In the genomic region with DNA sequence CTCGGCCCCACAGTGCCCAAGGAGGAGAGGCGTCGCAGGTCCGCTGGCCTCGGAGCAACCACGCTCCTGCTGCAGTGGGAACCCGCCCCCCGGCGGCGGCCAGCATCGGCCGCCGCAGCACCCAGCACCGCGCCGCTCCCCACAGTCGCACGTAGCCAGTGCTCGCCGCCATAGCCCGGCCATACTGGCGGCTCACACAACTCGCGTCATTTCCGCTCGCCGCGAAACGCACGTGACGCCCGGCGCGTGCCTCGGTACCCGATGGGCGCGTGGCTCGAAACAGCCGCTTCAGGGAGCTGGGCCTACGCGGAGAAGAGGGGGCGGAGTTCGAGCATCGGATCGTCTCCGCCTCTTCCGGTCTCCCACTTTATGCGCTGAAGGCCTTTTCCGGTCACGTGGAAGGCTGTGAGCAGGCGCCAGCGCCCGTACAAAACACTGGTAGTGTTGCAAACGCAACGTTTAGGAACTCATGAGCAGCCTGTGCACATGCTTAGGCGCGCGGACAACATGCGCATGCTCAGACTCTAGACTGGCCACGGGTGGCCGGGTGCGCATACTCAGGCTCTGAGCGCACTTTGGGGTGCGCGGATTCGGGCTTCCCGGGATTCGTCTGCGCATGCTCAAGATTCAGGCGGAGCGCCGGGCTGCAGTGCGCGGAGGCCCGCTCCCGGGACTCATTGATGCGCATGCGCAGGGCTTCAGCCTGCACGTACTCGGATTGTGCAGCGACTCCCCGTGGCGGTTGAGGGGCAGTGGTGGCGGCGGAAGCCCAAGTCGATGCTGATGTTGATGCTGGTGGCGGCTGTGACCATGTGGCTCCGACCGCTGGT, we compare ENCODE assay signal across 8 cellular contexts. TPM values are rescaled to one million over a fixed set of nuclear protein-coding genes. Genes with fewer than 3 reads are reported as not detected.
DNase-seq lines count a peak whose midpoint lies in the region; ATAC-seq and TF ChIP-seq lines count a peak whose summit lies in the region.

A gene with protein sequence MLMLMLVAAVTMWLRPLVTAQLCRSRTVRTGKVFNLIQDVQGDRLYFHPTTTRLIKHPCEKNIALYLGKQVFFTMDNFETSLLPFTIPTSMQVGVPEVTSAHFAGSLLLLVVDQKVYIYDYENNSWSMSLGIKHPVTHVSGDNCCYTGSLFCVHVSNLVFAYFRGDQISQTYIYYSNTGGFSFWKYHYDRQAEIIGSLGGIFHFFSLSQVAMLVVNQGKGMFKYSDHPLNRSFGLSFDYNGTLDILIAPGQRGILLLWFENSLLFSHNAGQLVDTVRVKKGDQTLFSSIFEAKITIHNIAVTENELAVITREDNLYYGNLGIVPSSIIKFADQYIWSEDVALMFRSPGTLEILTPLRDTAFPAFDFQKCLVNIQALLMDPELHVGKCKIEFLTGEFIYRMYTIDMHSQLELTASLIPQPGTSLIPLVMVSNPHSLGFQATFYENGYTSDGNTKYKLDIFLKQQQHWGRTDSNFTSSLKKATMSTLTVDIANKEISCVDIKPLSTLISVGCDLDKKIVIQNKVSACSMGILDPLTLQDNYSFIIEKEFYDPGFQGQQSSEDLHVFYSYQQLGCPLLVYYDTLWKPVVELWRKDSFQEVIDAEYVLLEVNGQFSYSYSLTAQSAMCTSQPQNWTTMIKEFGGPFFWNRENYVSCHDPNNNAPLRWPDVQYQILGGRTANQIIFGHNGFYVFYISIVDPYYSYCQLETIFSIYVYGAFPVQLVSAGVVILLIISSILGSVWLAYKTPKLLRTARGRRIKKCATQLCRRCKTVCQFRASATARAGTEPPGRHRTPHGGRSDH (plus strand): TSS at position 677 of the 830 bp plus-strand sequence. CDS start 101 bp downstream, at position 778.
A gene with protein sequence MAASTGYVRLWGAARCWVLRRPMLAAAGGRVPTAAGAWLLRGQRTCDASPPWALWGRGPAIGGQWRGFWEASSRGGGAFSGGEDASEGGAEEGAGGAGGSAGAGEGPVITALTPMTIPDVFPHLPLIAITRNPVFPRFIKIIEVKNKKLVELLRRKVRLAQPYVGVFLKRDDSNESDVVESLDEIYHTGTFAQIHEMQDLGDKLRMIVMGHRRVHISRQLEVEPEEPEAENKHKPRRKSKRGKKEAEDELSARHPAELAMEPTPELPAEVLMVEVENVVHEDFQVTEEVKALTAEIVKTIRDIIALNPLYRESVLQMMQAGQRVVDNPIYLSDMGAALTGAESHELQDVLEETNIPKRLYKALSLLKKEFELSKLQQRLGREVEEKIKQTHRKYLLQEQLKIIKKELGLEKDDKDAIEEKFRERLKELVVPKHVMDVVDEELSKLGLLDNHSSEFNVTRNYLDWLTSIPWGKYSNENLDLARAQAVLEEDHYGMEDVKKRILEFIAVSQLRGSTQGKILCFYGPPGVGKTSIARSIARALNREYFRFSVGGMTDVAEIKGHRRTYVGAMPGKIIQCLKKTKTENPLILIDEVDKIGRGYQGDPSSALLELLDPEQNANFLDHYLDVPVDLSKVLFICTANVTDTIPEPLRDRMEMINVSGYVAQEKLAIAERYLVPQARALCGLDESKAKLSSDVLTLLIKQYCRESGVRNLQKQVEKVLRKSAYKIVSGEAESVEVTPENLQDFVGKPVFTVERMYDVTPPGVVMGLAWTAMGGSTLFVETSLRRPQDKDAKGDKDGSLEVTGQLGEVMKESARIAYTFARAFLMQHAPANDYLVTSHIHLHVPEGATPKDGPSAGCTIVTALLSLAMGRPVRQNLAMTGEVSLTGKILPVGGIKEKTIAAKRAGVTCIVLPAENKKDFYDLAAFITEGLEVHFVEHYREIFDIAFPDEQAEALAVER (minus strand): TSS at position 186 of the 830 bp plus-strand sequence. CDS start 14 bp downstream, at position 172.

- peak; percentile 87 for ATAC-seq in GM18907 (IDR thresholded peaks at IDR 0.05; ENCODE audit: unreplicated experiment)
- ATAC-seq in HG03159 (IDR thresholded peaks at IDR 0.05; ENCODE audit: unreplicated experiment) = peak; percentile 81
- peak; percentile 91 for ATAC-seq in WTC11

- CTCF ChIA-PET in WTC11 (lab: Charles Lee) = interaction anchor here (0.8 to 3.4 kb wide), 16 partner anchors 8 to 184 kb away, joined by 3 to 27 read pairs (median 3); a partner anchor contains a TSS

- DNase-seq in AG09309 (ENCODE audit: low read depth) (peak; percentile 92), NCI-H2227 (lab: John Stamatoyannopoulos, UW; ENCODE audit: unreplicated experiment) (peak; percentile 98), WTC11 (ENCODE audit: low spot score) (peak; percentile 98), caudate nucleus (lab: John Stamatoyannopoulos, UW) (peak; percentile 73 to 100 (median 97)), immature natural killer cell (peak; percentile 98 to 99 (median 99)), smooth muscle cell of the brain vasculature (ENCODE audit: low read depth, low spot score) (peak; percentile 98)

- peaks cover 14% of the 10 kb centered on the region for H3K36me3 Mint-ChIP-seq in WTC11
- H3K36me3 Mint-ChIP-seq in immature natural killer cell = no peaks in the 10 kb centered on the region

- H3K4me3 ChIP-seq in AG09309 (ENCODE audit: control insufficient read depth, low read depth, low read length) = peak within 1 kb of the TSS; percentile 63

- TF ChIP-seq CTCF in AG09309 (IDR thresholded peaks at IDR 0.05; ENCODE audit: control insufficient read depth, insufficient read depth, low read depth, low read length, missing control alignments) = peak; percentile 94
- TF ChIP-seq CTCF in WTC11 (IDR thresholded peaks at IDR 0.05) = peak; percentile 35; the same call in 1 of the 2 replicates

- H3K4me1 Mint-ChIP-seq in WTC11 (peaks cover 16% of the 10 kb centered on the region), immature natural killer cell (peaks cover 27 to 29% of the 10 kb centered on the region in 2 donors)

- no peaks in the 10 kb centered on the region for H3K9me3 Mint-ChIP-seq in WTC11
- H3K9me3 Mint-ChIP-seq in immature natural killer cell = no peaks in the 10 kb centered on the region

- peak within 1 kb of the TSS; percentile 98 for H3K27ac Mint-ChIP-seq in WTC11
- H3K27ac Mint-ChIP-seq in immature natural killer cell = peak within 1 kb of the TSS; percentile 86 to 95 (median 92)

- H3K27me3 Mint-ChIP-seq in WTC11 (ENCODE audit: low read depth) (peaks cover 5% of the 10 kb centered on the region), immature natural killer cell (ENCODE audit: low read depth in 3 of 3) (peaks cover 10 to 13% (median 12%) of the 10 kb centered on the region in 3 donors)

- peak within 1 kb of the TSS; percentile 99 for H3K27ac ChIP-seq in caudate nucleus (ENCODE audit: low read depth, low read length)

- H3K4me3 Mint-ChIP-seq in WTC11 = peak within 1 kb of the TSS; percentile 97
- H3K4me3 Mint-ChIP-seq in immature natural killer cell = peak within 1 kb of the TSS; percentile 86 to 93 (median 91)

- POLR2A ChIA-PET in WTC11 (lab: Charles Lee) = interaction anchor here (0.6 to 1.8 kb wide), 8 partner anchors 14 to 236 kb away, joined by 3 to 14 read pairs (median 4); a partner anchor contains a TSS

TF ChIP-seq in WTC11, 78 proteins besides CTCF, POLR2A, EP300 and RAD21 (continues in another document):
- TF ChIP-seq PRRX2 (CRISPR knock-in tag; IDR thresholded peaks at IDR 0.05) = no peak
- peak; percentile 99 for TF ChIP-seq SP1 (CRISPR knock-in tag; conservative IDR thresholded peaks at IDR 0.05)
- peak; percentile 85; the same call in 1 of the 2 replicates for TF ChIP-seq TEAD1 (CRISPR knock-in tag; IDR thresholded peaks at IDR 0.05)
- peak; percentile 52; the same call in 1 of the 2 replicates for TF ChIP-seq TP53 (CRISPR knock-in tag; IDR thresholded peaks at IDR 0.05)
- no peak for TF ChIP-seq ZNF317 (CRISPR knock-in tag; IDR thresholded peaks at IDR 0.05; ENCODE audit: borderline replicate concordance, low read depth)
- TF ChIP-seq, protein P1, sequence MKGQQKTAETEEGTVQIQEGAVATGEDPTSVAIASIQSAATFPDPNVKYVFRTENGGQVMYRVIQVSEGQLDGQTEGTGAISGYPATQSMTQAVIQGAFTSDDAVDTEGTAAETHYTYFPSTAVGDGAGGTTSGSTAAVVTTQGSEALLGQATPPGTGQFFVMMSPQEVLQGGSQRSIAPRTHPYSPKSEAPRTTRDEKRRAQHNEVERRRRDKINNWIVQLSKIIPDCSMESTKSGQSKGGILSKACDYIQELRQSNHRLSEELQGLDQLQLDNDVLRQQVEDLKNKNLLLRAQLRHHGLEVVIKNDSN (CRISPR knock-in tag; IDR thresholded peaks at IDR 0.05) = peak; percentile 98
- TF ChIP-seq, protein P2, sequence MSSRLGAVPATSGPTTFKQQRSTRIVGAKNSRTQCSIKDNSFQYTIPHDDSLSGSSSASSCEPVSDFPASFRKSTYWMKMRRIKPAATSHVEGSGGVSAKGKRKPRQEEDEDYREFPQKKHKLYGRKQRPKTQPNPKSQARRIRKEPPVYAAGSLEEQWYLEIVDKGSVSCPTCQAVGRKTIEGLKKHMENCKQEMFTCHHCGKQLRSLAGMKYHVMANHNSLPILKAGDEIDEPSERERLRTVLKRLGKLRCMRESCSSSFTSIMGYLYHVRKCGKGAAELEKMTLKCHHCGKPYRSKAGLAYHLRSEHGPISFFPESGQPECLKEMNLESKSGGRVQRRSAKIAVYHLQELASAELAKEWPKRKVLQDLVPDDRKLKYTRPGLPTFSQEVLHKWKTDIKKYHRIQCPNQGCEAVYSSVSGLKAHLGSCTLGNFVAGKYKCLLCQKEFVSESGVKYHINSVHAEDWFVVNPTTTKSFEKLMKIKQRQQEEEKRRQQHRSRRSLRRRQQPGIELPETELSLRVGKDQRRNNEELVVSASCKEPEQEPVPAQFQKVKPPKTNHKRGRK (CRISPR knock-in tag; IDR thresholded peaks at IDR 0.05; ENCODE audit: borderline replicate concordance) = no peak
- TF ChIP-seq, protein P3, sequence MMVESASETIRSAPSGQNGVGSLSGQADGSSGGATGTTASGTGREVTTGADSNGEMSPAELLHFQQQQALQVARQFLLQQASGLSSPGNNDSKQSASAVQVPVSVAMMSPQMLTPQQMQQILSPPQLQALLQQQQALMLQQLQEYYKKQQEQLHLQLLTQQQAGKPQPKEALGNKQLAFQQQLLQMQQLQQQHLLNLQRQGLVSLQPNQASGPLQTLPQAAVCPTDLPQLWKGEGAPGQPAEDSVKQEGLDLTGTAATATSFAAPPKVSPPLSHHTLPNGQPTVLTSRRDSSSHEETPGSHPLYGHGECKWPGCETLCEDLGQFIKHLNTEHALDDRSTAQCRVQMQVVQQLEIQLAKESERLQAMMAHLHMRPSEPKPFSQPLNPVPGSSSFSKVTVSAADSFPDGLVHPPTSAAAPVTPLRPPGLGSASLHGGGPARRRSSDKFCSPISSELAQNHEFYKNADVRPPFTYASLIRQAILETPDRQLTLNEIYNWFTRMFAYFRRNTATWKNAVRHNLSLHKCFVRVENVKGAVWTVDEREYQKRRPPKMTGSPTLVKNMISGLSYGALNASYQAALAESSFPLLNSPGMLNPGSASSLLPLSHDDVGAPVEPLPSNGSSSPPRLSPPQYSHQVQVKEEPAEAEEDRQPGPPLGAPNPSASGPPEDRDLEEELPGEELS (CRISPR knock-in tag; IDR thresholded peaks at IDR 0.05) = peak; percentile 86
- TF ChIP-seq SMAD3 (CRISPR knock-in tag; IDR thresholded peaks at IDR 0.05; ENCODE audit: borderline replicate concordance) = peak; percentile 79; the same call in 1 of the 2 replicates

RNA-seq across cellular contexts. Expression of the first gene that starts in this region (rescaled TPM):
- 0.50 TPM in 1 of 3 replicates, not detected in the others for total RNA-seq in WTC11 (2021)
- not detected for polyA plus RNA-seq in immature natural killer cell

RNA-seq across cellular contexts. Expression of the second gene that starts in this region (rescaled TPM):
- 171 to 186 TPM (median 180 TPM) in 3 replicates for total RNA-seq in WTC11 (2021)
- polyA plus RNA-seq in immature natural killer cell = 10 to 100 TPM in 2 of 3 donors, 1 to 10 TPM in 1; 8.4 to 24.2 (median 11.3) TPM

Comparison
In these comparisons a context has a peak if more than half of its experiments do, and no peak if none do; other contexts are left out.
1. Peak in every context shown above with its lines: DNase-seq, ATAC-seq, H3K4me3 ChIP-seq and H3K27ac ChIP-seq.